Comparison of ENCODE assay signal across 15 cellular contexts in genomic region chr11:2789331-2789730, GRCh38.
DNase-seq lines count a peak whose midpoint lies in the region; ATAC-seq, FAIRE-seq and TF ChIP-seq lines count a peak whose summit lies in the region.
"Had no signal": no experiment of that assay in that cellular context is flagged by ENCODE, and none has a peak within 500 bp of the region (broad histone marks: within the 10 kb centered on the region; RNA-seq: fewer than 3 reads in every experiment).

No MANE protein-coding gene starts in this region.

- DNase-seq in activated naive CD4-positive, alpha-beta T cell treated with anti-CD3 and anti-CD28 coated beads, Interleukin-2, amount 10 ng/mL, durations not matched to agents 7 days and 5 days: peak; percentile 15
- DNase-seq in activated naive CD4-positive, alpha-beta T cell treated with Interleukin-2 at 50 U/mL for 16 hours: no peak
- DNase-seq in H1 (ENCODE audit: low read depth in 1 of 2, low spot score in 2 of 2) (peak in 1 of 2 experiments; percentile 42), natural killer cell (peak; percentile 9), suprapubic skin (ENCODE audit: low spot score in 2 of 2) (peak; percentile 48 to 69), kidney tubule cell (ENCODE audit: low spot score) (no peak), NCI-H510A (lab: John Stamatoyannopoulos, UW) (no peak)
- no peak for DNase-seq in effector CD4-positive, alpha-beta T cell
- DNase-seq: amygdala, mesenchymal stem cell, NCI-H1092, NCI-H774 had no signal

- H3K79me2 ChIP-seq in H1 (ENCODE audit: control insufficient read depth in 1 of 2, insufficient read depth in 2 of 2, low read length in 2 of 2): no peaks in the 10 kb centered on the region

- no peak for FAIRE-seq in H1 (lab: Jason Lieb, UNC)
- FAIRE-seq: colon had no signal

- TF ChIP-seq CTCF in H1 (IDR thresholded peaks at IDR 0.05; ENCODE audit: control extremely low read depth in 1 of 3, insufficient read depth in 1 of 3, low read depth in 1 of 3, low read length in 3 of 3) (no peak), natural killer cell (IDR thresholded peaks at IDR 0.05) (no peak), suprapubic skin (IDR thresholded peaks at IDR 0.05) (no peak)

- no peak overlapping the region for H2AK5ac ChIP-seq in H1 (ENCODE audit: low read depth, low read length)

- intact Hi-C loops in natural killer cell (cut with micrococcal nuclease): no loop called here

- no peak overlapping the region for H2BK20ac ChIP-seq in H1 (ENCODE audit: low read length)

- no peaks in the 10 kb centered on the region for H3K9me3 Mint-ChIP-seq in activated naive CD4-positive, alpha-beta T cell treated with anti-CD3 and anti-CD28 coated beads, Interleukin-2, amount 10 ng/mL, durations not matched to agents 7 days and 5 days
- no peaks in the 10 kb centered on the region for H3K9me3 Mint-ChIP-seq in natural killer cell

- H4K5ac ChIP-seq in H1 (ENCODE audit: insufficient read length, low read depth, low read length): no peak overlapping the region

- H4K91ac ChIP-seq in H1 (replicated peaks; ENCODE audit: insufficient read length, low read length): no peak overlapping the region

- TF ChIP-seq EP300 in H1 (IDR thresholded peaks at IDR 0.05; ENCODE audit: borderline replicate concordance in 1 of 2, low read depth in 2 of 2, low read length in 2 of 2) (no peak), suprapubic skin (IDR thresholded peaks at IDR 0.05) (no peak)

- TF ChIP-seq POLR2A in H1 (IDR thresholded peaks at IDR 0.05; ENCODE audit: control extremely low read depth in 1 of 2, low read depth in 2 of 2, low read length in 2 of 2): no peak
- no peak for TF ChIP-seq POLR2A in suprapubic skin (IDR thresholded peaks at IDR 0.05)

- H3K27ac ChIP-seq in H1 (ENCODE audit: low read depth, low read length): no peak overlapping the region
- no peak overlapping the region for H3K27ac ChIP-seq in suprapubic skin
- H3K27ac ChIP-seq: Peyer's patch had no signal

- no peak overlapping the region for H3K23ac ChIP-seq in H1 (ENCODE audit: insufficient read length)

- H2AFZ ChIP-seq in H1 (ENCODE audit: low read length): no peak overlapping the region

- H3K27me3 Mint-ChIP-seq in activated naive CD4-positive, alpha-beta T cell treated with anti-CD3 and anti-CD28 coated beads, Interleukin-2, amount 10 ng/mL, durations not matched to agents 7 days and 5 days: peaks cover 20% of the 10 kb centered on the region
- peaks cover 19 to 39% of the 10 kb centered on the region in 2 donors for H3K27me3 Mint-ChIP-seq in natural killer cell (ENCODE audit: low read depth in 2 of 2)
- H3K27me3 Mint-ChIP-seq: stimulated activated naive CD8-positive, alpha-beta T cell treated with anti-CD3 and anti-CD28 coated beads, Interleukin-15, amount 100 ng/mL, for 72 hours had no signal

- no peak overlapping the region for H2BK120ac ChIP-seq in H1 (replicated peaks; ENCODE audit: low read depth, low read length)

- H3K4me3 Mint-ChIP-seq in activated naive CD4-positive, alpha-beta T cell treated with anti-CD3 and anti-CD28 coated beads, Interleukin-2, amount 10 ng/mL, durations not matched to agents 7 days and 5 days: no peak overlapping the region
- H3K4me3 Mint-ChIP-seq in natural killer cell: no peak overlapping the region
- H3K4me3 Mint-ChIP-seq: stimulated activated naive CD8-positive, alpha-beta T cell treated with anti-CD3 and anti-CD28 coated beads, Interleukin-15, amount 100 ng/mL, for 72 hours had no signal

- no peak overlapping the region for H3K56ac ChIP-seq in H1 (replicated peaks; ENCODE audit: insufficient read length, low read depth, low read length)

- no peaks in the 10 kb centered on the region for H3K79me1 ChIP-seq in H1 (ENCODE audit: low read depth, low read length)

- peaks cover 0 to 14% (median 6%) of the 10 kb centered on the region in 4 experiments; a peak in 5 of 7 replicates for H3K4me1 ChIP-seq in H1 (replicated peaks in 1 of 4; ENCODE audit: control insufficient read depth in 3 of 4, insufficient read depth in 4 of 4, low read length in 3 of 4)
- H3K4me1 ChIP-seq in suprapubic skin: peaks cover 14% of the 10 kb centered on the region

- peaks cover 0 to 41% (median 30%) of the 10 kb centered on the region in 4 experiments; a peak in 5 of 7 replicates for H3K27me3 ChIP-seq in H1 (replicated peaks in 1 of 4; ENCODE audit: control insufficient read depth in 3 of 4, extremely low read depth in 1 of 4, insufficient read depth in 3 of 4, low read length in 3 of 4)
- H3K27me3 ChIP-seq in suprapubic skin: peaks cover 33% of the 10 kb centered on the region
- H3K27me3 ChIP-seq: Peyer's patch had no signal

- no peak overlapping the region for H3K27ac Mint-ChIP-seq in activated naive CD4-positive, alpha-beta T cell treated with anti-CD3 and anti-CD28 coated beads, Interleukin-2, amount 10 ng/mL, durations not matched to agents 7 days and 5 days
- H3K27ac Mint-ChIP-seq in natural killer cell: no peak overlapping the region
- H3K27ac Mint-ChIP-seq: stimulated activated naive CD8-positive, alpha-beta T cell treated with anti-CD3 and anti-CD28 coated beads, Interleukin-15, amount 100 ng/mL, for 72 hours had no signal

- no peak overlapping the region for H3K9ac ChIP-seq in H1 (replicated peaks in 1 of 4; ENCODE audit: extremely low read depth in 1 of 4, low read depth in 3 of 4, low read length in 3 of 4)

- H4K8ac ChIP-seq in H1 (ENCODE audit: extremely low read depth, insufficient read depth, low read length): no peak overlapping the region

- no peak overlapping the region for H3K14ac ChIP-seq in H1 (ENCODE audit: insufficient read length)

- CTCF ChIA-PET in activated naive CD4-positive, alpha-beta T cell treated with anti-CD3 and anti-CD28 coated beads, Interleukin-2, amount 10 ng/mL, durations not matched to agents 7 days and 5 days (lab: Charles Lee): interaction anchor here (1.8 kb wide), 1 partner anchor 256 kb away, joined by 4 read pairs; no protein-coding TSS in a partner anchor
- CTCF ChIA-PET in H1 (lab: Charles Lee; ENCODE audit: partially characterized antibody): interaction anchor here (1.2 to 1.9 kb wide), 5 partner anchors 9 to 102 kb away, joined by 3 to 4 read pairs (median 3); no protein-coding TSS in a partner anchor

- H3K4ac ChIP-seq in H1 (replicated peaks; ENCODE audit: insufficient read length, low read depth, low read length): no peak overlapping the region

- no peak overlapping the region for H3K18ac ChIP-seq in H1 (ENCODE audit: extremely low read depth, low read length)

- 91% methylated on average over 13 of the region's 18 CpGs; no CpG with 5 or more reads in 1 of the 2 experiments for WGBS in H1 (ENCODE audit: extremely low coverage in 1 of 2, insufficient coverage in 1 of 2, insufficient read length in 1 of 2, insufficient replicate concordance in 2 of 2, low coverage in 1 of 2, low lambda C conversion rate in 2 of 2, missing lambda C conversion rate in 1 of 2), 2 experiments
- 85% methylated on average over 17 of the region's 18 CpGs for WGBS in suprapubic skin

- no peak overlapping the region for H2BK5ac ChIP-seq in H1 (ENCODE audit: low read depth, low read length)

- no peak overlapping the region for H3K4me2 ChIP-seq in H1 (ENCODE audit: insufficient read depth in 1 of 2, low read depth in 2 of 2, low read length in 2 of 2)

- no peak for ATAC-seq in natural killer cell
- ATAC-seq: stimulated activated naive CD8-positive, alpha-beta T cell treated with anti-CD3 and anti-CD28 coated beads, Interleukin-15, amount 100 ng/mL, for 72 hours had no signal

- H3K4me3 ChIP-seq in H1 (ENCODE audit: extremely low read depth in 1 of 4, insufficient read depth in 2 of 4, low read depth in 3 of 4, low read length in 4 of 4): no peak overlapping the region
- H3K4me3 ChIP-seq in suprapubic skin: no peak overlapping the region
- H3K4me3 ChIP-seq: Peyer's patch had no signal

- no peak for TF ChIP-seq RAD21 in H1 (IDR thresholded peaks at IDR 0.05 in 1 of 2, conservative IDR thresholded peaks at IDR 0.05 in 1 of 2; ENCODE audit: low read depth in 2 of 2, low read length in 2 of 2)

- 0 out of 2 replicates have a peak overlapping the region, but pooled peaks have one; percentile 77 for H2BK12ac ChIP-seq in H1 (ENCODE audit: low read depth, low read length)

- 0 out of 2 replicates have a peak overlapping the region, but pooled peaks have one; percentile 81 for H2BK15ac ChIP-seq in H1 (ENCODE audit: low read length)

- no peaks in the 10 kb centered on the region for H3K36me3 Mint-ChIP-seq in activated naive CD4-positive, alpha-beta T cell treated with anti-CD3 and anti-CD28 coated beads, Interleukin-2, amount 10 ng/mL, durations not matched to agents 7 days and 5 days
- no peaks in the 10 kb centered on the region for H3K36me3 Mint-ChIP-seq in natural killer cell

- H3K9me3 ChIP-seq in H1 (ENCODE audit: insufficient read depth in 2 of 2, low read depth in 1 of 2, low read length in 1 of 2) (peaks cover 0 to 5% of the 10 kb centered on the region in 2 experiments; a peak in 1 of 4 replicates), suprapubic skin (no peaks in the 10 kb centered on the region)
- H3K9me3 ChIP-seq: Peyer's patch had no signal

- H3K4me1 Mint-ChIP-seq in activated naive CD4-positive, alpha-beta T cell treated with anti-CD3 and anti-CD28 coated beads, Interleukin-2, amount 10 ng/mL, durations not matched to agents 7 days and 5 days: peaks cover 3% of the 10 kb centered on the region
- H3K4me1 Mint-ChIP-seq in natural killer cell: peaks cover 0 to 6% of the 10 kb centered on the region in 2 donors

- POLR2A ChIA-PET in H1 (lab: Charles Lee; ENCODE audit: partially characterized antibody): interaction anchor here (1.4 to 2.0 kb wide), 3 partner anchors 15 to 96 kb away, joined by 4 to 6 read pairs (median 4); partner anchors contain the start of gene CDKN1C

- no peaks in the 10 kb centered on the region for H3K23me2 ChIP-seq in H1 (ENCODE audit: low read depth, low read length)

- no peaks in the 10 kb centered on the region for H4K20me1 ChIP-seq in H1 (replicated peaks in 1 of 2; ENCODE audit: control insufficient read depth in 1 of 2, insufficient read depth in 2 of 2, low read length in 2 of 2)

- H3K36me3 ChIP-seq in H1 (ENCODE audit: control insufficient read depth in 2 of 4, insufficient read depth in 4 of 4, low read length in 3 of 4): no peaks in the 10 kb centered on the region
- H3K36me3 ChIP-seq in suprapubic skin: no peaks in the 10 kb centered on the region
- H3K36me3 ChIP-seq: Peyer's patch had no signal

TF ChIP-seq in H1, 55 proteins besides CTCF, POLR2A, EP300 and RAD21:
- peak; percentile 35; the same call in 1 of the 2 replicates for TF ChIP-seq E2F6 (IDR thresholded peaks at IDR 0.05)
- TF ChIP-seq TEAD4 (IDR thresholded peaks at IDR 0.05; ENCODE audit: low read depth, low read length): no peak

Comparison
In these comparisons a context has a peak if more than half of its experiments do, and no peak if none do; other contexts are left out.
1. DNase-seq: peak in activated naive CD4-positive, alpha-beta T cell treated with anti-CD3 and anti-CD28 coated beads, Interleukin-2, amount 10 ng/mL, durations not matched to agents 7 days and 5 days (single experiment), natural killer cell (single experiment) and suprapubic skin (2 of 2); none in activated naive CD4-positive, alpha-beta T cell treated with Interleukin-2 at 50 U/mL for 16 hours (single experiment), effector CD4-positive, alpha-beta T cell (single experiment), kidney tubule cell (single experiment) and NCI-H510A (single experiment).